In genomic region chr14:103006106-103006505, GRCh38 we compare ENCODE assay signal across 22 cellular contexts.
"Had no signal": no experiment of that assay in that cellular context is flagged by ENCODE, and none has a peak within 500 bp of the region (broad histone marks: within the 10 kb centered on the region; RNA-seq: fewer than 3 reads in every experiment).

No MANE protein-coding gene starts in this region.

- H3K27me3 ChIP-seq: colonic mucosa, esophagus squamous epithelium, heart right ventricle, right atrium auricular region, suprapubic skin, thyroid gland had no signal

- H3K9me3 ChIP-seq: colonic mucosa, esophagus squamous epithelium, heart right ventricle, mucosa of descending colon, prostate gland, right atrium auricular region, suprapubic skin, thyroid gland had no signal

- H3K36me3 ChIP-seq: colonic mucosa had no signal

- H3K27ac ChIP-seq: colonic mucosa, esophagus squamous epithelium, parathyroid adenoma, prostate gland, right atrium auricular region, suprapubic skin, thyroid gland had no signal

- DNase-seq: central memory CD4-positive, alpha-beta T cell; colonic mucosa; effector memory CD4-positive, alpha-beta T cell; erythroblast; esophagus squamous epithelium; foreskin melanocyte; glutamatergic neuron; heart right ventricle; hippocampal formation; kidney glomerular epithelial cell; left ventricle myocardium superior; mucosa of descending colon; naive B cell; stimulated activated naive B cell treated with anti-CD40 and anti-IgM and Interleukin-4, amounts not matched to agents 10 μg/mL and 1 μg/mL and 100 μg/mL, for 72 hours; thyroid gland had no signal

- H2AFZ ChIP-seq: parathyroid adenoma had no signal

- H3K9ac ChIP-seq: parathyroid adenoma had no signal

- H3K4me1 ChIP-seq: colonic mucosa, parathyroid adenoma, prostate gland, suprapubic skin had no signal

- H3K4me3 ChIP-seq: colonic mucosa, esophagus squamous epithelium, heart right ventricle, lung, mucosa of descending colon, prostate gland, right atrium auricular region, suprapubic skin, thyroid gland had no signal

- ATAC-seq: heart right ventricle; left ventricle myocardium superior; mucosa of descending colon; natural killer cell treated with Interleukin-12 subunit alpha and Interleukin-12 subunit beta and Interleukin-15 and Interleukin-18, amount 100 ng/mL, for 72 hours; sciatic nerve; stimulated activated naive B cell treated with anti-CD40 and anti-IgM and Interleukin-4, amounts not matched to agents 10 μg/mL and 1 μg/mL and 100 μg/mL, for 72 hours had no signal
